Comparison of ENCODE assay signal across 10 cellular contexts in the genomic region with DNA sequence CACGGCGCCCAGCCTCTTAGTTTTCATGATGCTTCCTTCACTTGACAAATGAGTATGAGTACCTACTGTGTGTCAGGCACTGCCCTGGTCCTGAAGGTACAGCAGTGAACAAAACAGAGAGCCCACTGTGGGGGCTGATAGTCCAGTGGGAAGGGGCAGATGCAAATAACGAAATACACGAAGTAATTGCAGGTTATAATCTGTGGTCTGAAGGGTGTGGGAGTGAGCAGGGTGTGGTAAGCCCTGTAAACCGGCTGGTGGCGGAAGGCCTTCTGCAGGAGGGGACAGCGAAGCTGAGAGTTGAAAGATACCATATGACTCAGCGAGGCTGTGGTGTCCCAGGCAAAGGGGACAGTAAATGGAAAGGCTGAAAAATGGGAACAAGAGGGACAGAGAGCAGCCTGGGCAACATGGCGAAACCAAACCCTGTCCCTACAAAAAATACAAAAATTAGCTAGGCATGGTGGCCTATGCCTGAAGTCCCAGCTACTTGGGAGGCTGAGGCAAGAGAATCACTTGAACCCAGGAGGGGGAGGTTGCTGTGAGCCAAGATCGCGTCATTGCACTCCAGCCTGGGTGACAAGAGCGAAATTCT.
A peak's percentile ranks its signal among the peaks of the same experiment; 100 is the strongest.
DNase-seq lines count a peak whose midpoint lies in the region; ATAC-seq and TF ChIP-seq lines count a peak whose summit lies in the region.
"Had no signal": no experiment of that assay in that cellular context is flagged by ENCODE, and none has a peak within 500 bp of the region (broad histone marks: within the 10 kb centered on the region; RNA-seq: fewer than 3 reads in every experiment).

No MANE protein-coding gene starts in this region.

- no peak overlapping the region for H3K4me3 ChIP-seq in mesenchymal stem cell (ENCODE audit: insufficient read depth in 1 of 2, low read depth in 1 of 2, low read length in 2 of 2)
- H3K4me3 ChIP-seq: SK-N-MC had no signal

- H3K36me3 Mint-ChIP-seq in activated CD8-positive, alpha-beta T cell treated with anti-CD3 and anti-CD28 coated beads for 36 hours (ENCODE audit: low read depth) = no peaks in the 10 kb centered on the region

- CTCF ChIA-PET in activated CD8-positive, alpha-beta T cell treated with anti-CD3 and anti-CD28 coated beads for 36 hours (lab: Charles Lee) = interaction anchor here (1.2 kb wide), 1 partner anchor 12 kb away, joined by 3 read pairs; no protein-coding TSS in a partner anchor

- ATAC-seq in GM18907 (IDR thresholded peaks at IDR 0.05; ENCODE audit: unreplicated experiment) (peak; percentile 30), HG03520 (IDR thresholded peaks at IDR 0.05; ENCODE audit: unreplicated experiment) (peak; percentile 40), HG02981 (IDR thresholded peaks at IDR 0.05; ENCODE audit: unreplicated experiment) (no peak), GM18519 (IDR thresholded peaks at IDR 0.05; ENCODE audit: low FRiP score, unreplicated experiment) (no peak)
- peak; percentile 54 for ATAC-seq in activated CD8-positive, alpha-beta T cell treated with anti-CD3 and anti-CD28 coated beads for 36 hours

- POLR2A ChIA-PET in activated CD8-positive, alpha-beta T cell treated with anti-CD3 and anti-CD28 coated beads for 36 hours (lab: Charles Lee) = no interaction called here

- H2AFZ ChIP-seq in mesenchymal stem cell (ENCODE audit: low read depth, low read length) = no peak overlapping the region

- DNase-seq in CD1c-positive myeloid dendritic cell (ENCODE audit: extremely low spot score) = peak; percentile 71
- DNase-seq in activated CD8-positive, alpha-beta T cell treated with anti-CD3 and anti-CD28 coated beads for 36 hours = peak; percentile 64
- DNase-seq in cerebellum (ENCODE audit: low spot score) = no peak
- DNase-seq in mesenchymal stem cell = no peak

- intact Hi-C loops in activated CD8-positive, alpha-beta T cell treated with anti-CD3 and anti-CD28 coated beads for 36 hours (cut with micrococcal nuclease) = no loop called here

- H3K27ac ChIP-seq in mesenchymal stem cell (ENCODE audit: low read length, poor library complexity, severe bottlenecking) = no peak overlapping the region
- H3K27ac ChIP-seq: neutrophil, SK-N-MC had no signal

- H3K14ac ChIP-seq in mesenchymal stem cell (ENCODE audit: low read length in 2 of 2) = no peak overlapping the region

- peaks cover 44% of the 10 kb centered on the region for H3K4me1 Mint-ChIP-seq in activated CD8-positive, alpha-beta T cell treated with anti-CD3 and anti-CD28 coated beads for 36 hours (ENCODE audit: low read depth)

- no peak overlapping the region for H3K18ac ChIP-seq in mesenchymal stem cell (ENCODE audit: low read depth in 1 of 2, low read length in 2 of 2)

- no peak overlapping the region for H3K9ac ChIP-seq in mesenchymal stem cell (ENCODE audit: low read length)

- H3K4me1 ChIP-seq in mesenchymal stem cell (ENCODE audit: control insufficient read depth, insufficient read depth, low read depth, low read length) = peaks cover 3% of the 10 kb centered on the region

- H3K4ac ChIP-seq in mesenchymal stem cell (ENCODE audit: low read depth in 1 of 2, low read length in 2 of 2) = no peak overlapping the region

- H2BK5ac ChIP-seq in mesenchymal stem cell (ENCODE audit: low read depth, low read length, poor library complexity, severe bottlenecking) = no peak overlapping the region

- H3K27me3 ChIP-seq in mesenchymal stem cell (ENCODE audit: control insufficient read depth in 1 of 2, insufficient read depth in 1 of 2, low read length in 2 of 2) = peaks cover 0 to 14% of the 10 kb centered on the region in 2 experiments

- H3K79me1 ChIP-seq in mesenchymal stem cell (replicated peaks; ENCODE audit: low read length, poor library complexity, severe bottlenecking) = no peaks in the 10 kb centered on the region

- no peaks in the 10 kb centered on the region for H3K9me3 ChIP-seq in mesenchymal stem cell (ENCODE audit: control insufficient read depth, low read length)
- H3K9me3 ChIP-seq: neutrophil had no signal

- no peak overlapping the region for H3K4me2 ChIP-seq in mesenchymal stem cell (ENCODE audit: low read length, poor library complexity, severe bottlenecking)

- H3K9me3 Mint-ChIP-seq in activated CD8-positive, alpha-beta T cell treated with anti-CD3 and anti-CD28 coated beads for 36 hours = no peaks in the 10 kb centered on the region

- H4K91ac ChIP-seq in mesenchymal stem cell (ENCODE audit: low read length) = no peak overlapping the region

- H2BK15ac ChIP-seq in mesenchymal stem cell (ENCODE audit: low read depth, poor library complexity, severe bottlenecking) = no peak overlapping the region

- TF ChIP-seq CTCF in activated CD8-positive, alpha-beta T cell treated with anti-CD3 and anti-CD28 coated beads for 36 hours (IDR thresholded peaks at IDR 0.05) = no peak

- no peaks in the 10 kb centered on the region for H3K36me3 ChIP-seq in mesenchymal stem cell (ENCODE audit: control insufficient read depth in 1 of 2, insufficient read depth in 2 of 2, low read depth in 1 of 2, low read length in 2 of 2)
- H3K36me3 ChIP-seq: neutrophil had no signal

- H4K8ac ChIP-seq in mesenchymal stem cell (ENCODE audit: low read length) = no peak overlapping the region

- H2BK120ac ChIP-seq in mesenchymal stem cell (ENCODE audit: low read depth, low read length) = no peak overlapping the region

- no peak overlapping the region for H3K27ac Mint-ChIP-seq in activated CD8-positive, alpha-beta T cell treated with anti-CD3 and anti-CD28 coated beads for 36 hours

- H3K23ac ChIP-seq in mesenchymal stem cell (ENCODE audit: low read length in 2 of 2) = no peak overlapping the region

- no peak overlapping the region for H2BK12ac ChIP-seq in mesenchymal stem cell (ENCODE audit: low read length in 2 of 2)

- H2AK5ac ChIP-seq in mesenchymal stem cell (ENCODE audit: low read length, severe bottlenecking) = no peak overlapping the region

- WGBS in mesenchymal stem cell = 81% methylated on average over 9 of the region's 12 CpGs

- H3K27me3 Mint-ChIP-seq in activated CD8-positive, alpha-beta T cell treated with anti-CD3 and anti-CD28 coated beads for 36 hours = peaks cover 12% of the 10 kb centered on the region

- no peak overlapping the region for H3K4me3 Mint-ChIP-seq in activated CD8-positive, alpha-beta T cell treated with anti-CD3 and anti-CD28 coated beads for 36 hours

Comparison
In these comparisons a context has a peak if more than half of its experiments do, and no peak if none do; other contexts are left out.
1. DNase-seq: peak in CD1c-positive myeloid dendritic cell (single experiment) and activated CD8-positive, alpha-beta T cell treated with anti-CD3 and anti-CD28 coated beads for 36 hours (single experiment); none in cerebellum (single experiment) and mesenchymal stem cell (single experiment).
2. ATAC-seq: peak in GM18907 (single experiment), HG03520 (single experiment) and activated CD8-positive, alpha-beta T cell treated with anti-CD3 and anti-CD28 coated beads for 36 hours (single experiment); none in HG02981 (single experiment) and GM18519 (single experiment).